In genomic region chr10:8047452-8048280, GRCh38 we compare ENCODE assay signal across 12 cellular contexts. TPM values are rescaled to one million over a fixed set of nuclear protein-coding genes. Genes with fewer than 3 reads are reported as not detected.
DNase-seq lines count a peak whose midpoint lies in the region; ATAC-seq and TF ChIP-seq lines count a peak whose summit lies in the region.
"Had no signal": no experiment of that assay in that cellular context is flagged by ENCODE, and none has a peak within 500 bp of the region (broad histone marks: within the 10 kb centered on the region; RNA-seq: fewer than 3 reads in every experiment).

No MANE protein-coding gene starts in this region.

- H3K27ac ChIP-seq in neural progenitor cell = no peak overlapping the region
- H3K27ac ChIP-seq in testis = no peak overlapping the region
- H3K27ac ChIP-seq: right atrium auricular region had no signal

- no peak for DNase-seq in endothelial cell (ENCODE audit: low spot score)
- peak; percentile 81 for DNase-seq in neural progenitor cell (ENCODE audit: low spot score)
- DNase-seq in hypothalamus (lab: John Stamatoyannopoulos, UW) = no peak
- no peak for DNase-seq in testis
- DNase-seq: HFFc6, NCI-H345 had no signal

- H3K4me3 Mint-ChIP-seq in endothelial cell (ENCODE audit: unreplicated experiment) (peak overlapping the region; percentile 76), neural progenitor cell (no peak overlapping the region)
- H3K4me3 Mint-ChIP-seq: HFFc6 had no signal

- H3K27me3 ChIP-seq in Loucy (ENCODE audit: insufficient read depth, low read length, poor library complexity, severe bottlenecking) (peaks cover 14% of the 10 kb centered on the region), neural progenitor cell (peaks cover 100% of the 10 kb centered on the region), testis (peaks cover 2% of the 10 kb centered on the region)

- H2AFZ ChIP-seq in Loucy (ENCODE audit: low read length) = peak overlapping the region; percentile 58; the same call in 1 of the 2 replicates
- no peak overlapping the region for H2AFZ ChIP-seq in neural progenitor cell (replicated peaks)

- peaks cover 58% of the 10 kb centered on the region for H3K4me1 Mint-ChIP-seq in endothelial cell (ENCODE audit: unreplicated experiment)
- H3K4me1 Mint-ChIP-seq in neural progenitor cell = peaks cover 39% of the 10 kb centered on the region

- 6% methylated on average over 29 to 30 of the region's 30 CpGs for WGBS in testis, 2 donors

- H3K4me2 ChIP-seq in Loucy (ENCODE audit: low read depth, low read length, poor library complexity, severe bottlenecking) = peak overlapping the region; percentile 70
- H3K4me2 ChIP-seq in neural progenitor cell = peak overlapping the region; percentile 70

- peaks cover 22% of the 10 kb centered on the region for H3K4me1 ChIP-seq in ES-I3 (ENCODE audit: insufficient read depth, low read length)
- H3K4me1 ChIP-seq in Loucy (ENCODE audit: insufficient read depth, low read length, poor library complexity, severe bottlenecking) = peaks cover 35% of the 10 kb centered on the region
- peaks cover 66% of the 10 kb centered on the region for H3K4me1 ChIP-seq in neural progenitor cell
- H3K4me1 ChIP-seq in testis = peaks cover 26% of the 10 kb centered on the region

- H3K36me3 ChIP-seq in ES-I3 (ENCODE audit: insufficient read depth, low read length) (no peaks in the 10 kb centered on the region), Loucy (ENCODE audit: insufficient read depth, low read length) (no peaks in the 10 kb centered on the region), neural progenitor cell (no peaks in the 10 kb centered on the region), testis (ENCODE audit: low read depth, missing control alignments) (no peaks in the 10 kb centered on the region)
- H3K36me3 ChIP-seq: right atrium auricular region had no signal

- H3K9ac ChIP-seq in ES-I3 (ENCODE audit: low read depth, low read length) (peak overlapping the region; percentile 18; the same call in 1 of the 2 replicates), Loucy (ENCODE audit: low read depth, low read length, poor library complexity, severe bottlenecking) (peak overlapping the region; percentile 47), neural progenitor cell (no peak overlapping the region)

- H3K27ac Mint-ChIP-seq in endothelial cell (ENCODE audit: unreplicated experiment) = no peak overlapping the region
- H3K27ac Mint-ChIP-seq in neural progenitor cell = no peak overlapping the region
- H3K27ac Mint-ChIP-seq: activated CD4-positive, alpha-beta T cell treated with anti-CD3 and anti-CD28 coated beads, Interleukin-2, amount 10 ng/mL, durations not matched to agents 7 days and 5 days; HFFc6 had no signal

- H3K9me3 Mint-ChIP-seq in endothelial cell (ENCODE audit: unreplicated experiment) (no peaks in the 10 kb centered on the region), neural progenitor cell (no peaks in the 10 kb centered on the region)
- H3K9me3 Mint-ChIP-seq: activated CD4-positive, alpha-beta T cell treated with anti-CD3 and anti-CD28 coated beads, Interleukin-2, amount 10 ng/mL, durations not matched to agents 7 days and 5 days; HFFc6 had no signal

- TF ChIP-seq CTCF in Loucy (conservative IDR thresholded peaks at IDR 0.05; ENCODE audit: low read length) (no peak), endothelial cell (IDR thresholded peaks at IDR 0.05; ENCODE audit: unreplicated experiment) (no peak), neural progenitor cell (IDR thresholded peaks at IDR 0.05) (no peak), testis (IDR thresholded peaks at IDR 0.05) (no peak)

- H3K79me2 ChIP-seq in Loucy (ENCODE audit: insufficient read depth, low read length) (no peaks in the 10 kb centered on the region), neural progenitor cell (ENCODE audit: low read depth) (no peaks in the 10 kb centered on the region)

- ATAC-seq in GM19452 (IDR thresholded peaks at IDR 0.05; ENCODE audit: unreplicated experiment) (no peak), GM21529 (IDR thresholded peaks at IDR 0.05; ENCODE audit: unreplicated experiment) (no peak)

- H3K9me3 ChIP-seq in ES-I3 (ENCODE audit: control insufficient read depth, insufficient read depth, low read length) (no peaks in the 10 kb centered on the region), Loucy (ENCODE audit: insufficient read depth, low read depth, low read length) (no peaks in the 10 kb centered on the region), neural progenitor cell (ENCODE audit: low read depth) (no peaks in the 10 kb centered on the region), testis (no peaks in the 10 kb centered on the region)
- H3K9me3 ChIP-seq: right atrium auricular region had no signal

- H3F3A ChIP-seq in Loucy (ENCODE audit: low read depth) = no peaks in the 10 kb centered on the region
- peaks cover 75% of the 10 kb centered on the region for H3F3A ChIP-seq in neural progenitor cell (ENCODE audit: low read depth)

- H3K4me3 ChIP-seq in Loucy (ENCODE audit: low read length, poor library complexity, severe bottlenecking) (peak overlapping the region; percentile 65), neural progenitor cell (peak overlapping the region; percentile 30), testis (no peak overlapping the region)
- H3K4me3 ChIP-seq: right atrium auricular region had no signal

- H3K9me2 ChIP-seq in Loucy (replicated peaks; ENCODE audit: low read depth, low read length) = no peaks in the 10 kb centered on the region

- TF ChIP-seq POLR2A in testis (IDR thresholded peaks at IDR 0.05) = no peak

- H4K20me1 ChIP-seq in Loucy (ENCODE audit: insufficient read depth, low read length, poor library complexity, severe bottlenecking) (no peaks in the 10 kb centered on the region), neural progenitor cell (ENCODE audit: low read depth) (peaks cover 99% of the 10 kb centered on the region)

- H3K36me3 Mint-ChIP-seq in endothelial cell (ENCODE audit: low read depth, unreplicated experiment) = no peaks in the 10 kb centered on the region
- no peaks in the 10 kb centered on the region for H3K36me3 Mint-ChIP-seq in neural progenitor cell

- intact Hi-C loops in testis (cut with DNase I; ENCODE audit: low total_unique reads) = loop anchor here (10.0 kb wide), 1 partner anchor 1183 kb away; no protein-coding TSS in a partner anchor

- H3K27me3 Mint-ChIP-seq in endothelial cell (ENCODE audit: unreplicated experiment) (peaks cover 43% of the 10 kb centered on the region), neural progenitor cell (ENCODE audit: insufficient read depth, low read depth) (peaks cover 75% of the 10 kb centered on the region)

RNA-seq across cellular contexts. Expression of gene GATA3, which starts 6.8 kb away (rescaled TPM):
- total RNA-seq in endothelial cell (ENCODE audit: unreplicated experiment) (70.9 TPM), neural progenitor cell (ENCODE audit: low replicate concordance) (0.09 TPM in 1 of 2 replicates, not detected in the other), testis (1 to 10 TPM in 1 of 2 donors, under 1 TPM in 1; 0.31 to 1.9 TPM)
- polyA plus RNA-seq in testis (ENCODE audit: insufficient read depth, low read depth, low replicate concordance) = 0.50 TPM

Comparison
In these comparisons a context has a peak if more than half of its experiments do, and no peak if none do; other contexts are left out.
1. H3K4me3 ChIP-seq: peak in Loucy (single experiment) and neural progenitor cell (single experiment); none in testis (0 of 2).
2. RNA of gene GATA3, which starts 6.8 kb away (total RNA-seq): 70.9 TPM in endothelial cell (single experiment); 0.31 to 1.9 TPM in testis and 0.09 TPM in neural progenitor cell; every median in the first group is over 10 times any median in the second.